In the genomic region with DNA sequence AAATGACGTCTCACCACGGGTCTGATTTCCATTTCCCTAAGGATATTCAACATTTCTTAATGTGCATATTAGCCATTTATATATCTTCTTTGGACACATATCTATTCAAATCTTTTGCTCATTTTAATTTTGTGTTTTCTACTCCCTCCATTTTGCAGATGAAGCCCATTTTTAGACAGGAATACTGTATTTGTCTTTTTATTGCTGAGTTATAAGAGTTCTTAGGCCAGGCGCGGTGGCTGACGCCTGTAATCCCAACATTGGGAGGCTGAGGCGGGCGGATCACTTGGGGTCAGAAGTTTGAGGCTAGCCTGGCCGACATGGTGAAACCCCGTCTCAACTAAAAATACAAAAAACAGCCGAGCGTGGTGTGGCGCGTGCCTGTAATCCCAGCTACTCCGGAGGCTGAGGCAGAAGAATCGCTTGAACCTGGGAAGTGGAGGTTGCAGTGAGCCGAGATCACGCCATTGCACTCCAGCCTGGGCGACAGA, we compare ENCODE assay signal across 8 cellular contexts. TPM values are rescaled to one million over a fixed set of nuclear protein-coding genes. Genes with fewer than 3 reads are reported as not detected.
DNase-seq lines count a peak whose midpoint lies in the region; ATAC-seq and TF ChIP-seq lines count a peak whose summit lies in the region.
"Not testable (repeated sequence)": the region's sequence is repeated elsewhere in the genome, so short reads cannot be mapped to it uniquely, and the experiment has no call there.

No MANE protein-coding gene starts in this region.

- CTCF ChIA-PET in BJ (lab: Yijun Ruan, JAX): not testable (repeated sequence)

- peak overlapping the region; percentile 88; the same call in 1 of the 2 replicates for H3K9ac ChIP-seq in KMS-11
- peak overlapping the region; percentile 100 for H3K9ac ChIP-seq in mucosa of stomach (ENCODE audit: low read length)

- 21 to 30% methylated on average over 18 of the region's 18 CpGs for WGBS in body of pancreas, 2 donors

- peak overlapping the region; percentile 99 for H3K4me3 ChIP-seq in BJ (ENCODE audit: low read depth, low read length)
- not testable (repeated sequence) for H3K4me3 ChIP-seq in KMS-11 (IDR thresholded peaks at IDR 0.05; ENCODE audit: insufficient read depth, low read depth, low read length)
- peak overlapping the region; percentile 98 for H3K4me3 ChIP-seq in WI38 (ENCODE audit: low read depth, low read length)
- peak overlapping the region in 1 of 2 donors; percentile 81 for H3K4me3 ChIP-seq in body of pancreas
- peak overlapping the region; percentile 33 for H3K4me3 ChIP-seq in mucosa of stomach (ENCODE audit: low read length)

- TF ChIP-seq POLR2A in body of pancreas (IDR thresholded peaks at IDR 0.05): not testable (repeated sequence)

- not testable (repeated sequence) for H3K9me3 ChIP-seq in body of pancreas; mucosa of stomach (ENCODE audit: control insufficient read depth, low read length)

- peak overlapping the region; percentile 76 for H2AFZ ChIP-seq in KMS-11 (ENCODE audit: low read depth)

- H3K36me3 ChIP-seq in BJ (ENCODE audit: control insufficient read depth, insufficient read depth, low read length); KMS-11 (ENCODE audit: insufficient read depth); body of pancreas (replicated peaks in 1 of 2; ENCODE audit: insufficient read depth in 1 of 2, low read depth in 2 of 2); mucosa of stomach (ENCODE audit: control insufficient read depth, insufficient read depth, low read length): not testable (repeated sequence)

- not testable (repeated sequence) for TF ChIP-seq CTCF in BJ (IDR thresholded peaks at IDR 0.05; ENCODE audit: insufficient read depth, low read depth, low read length); KMS-11 (conservative IDR thresholded peaks at IDR 0.05; ENCODE audit: low read depth, low read length); WI38 (IDR thresholded peaks at IDR 0.05; ENCODE audit: low read depth, low read length); body of pancreas (IDR thresholded peaks at IDR 0.05)

- peaks cover 31% of the 10 kb centered on the region for H3K4me1 ChIP-seq in KMS-11 (ENCODE audit: low read depth, poor library complexity, severe bottlenecking)
- H3K4me1 ChIP-seq in body of pancreas: peaks cover 37% of the 10 kb centered on the region
- H3K4me1 ChIP-seq in mucosa of stomach (ENCODE audit: control insufficient read depth, insufficient read depth, low read length): not testable (repeated sequence)

- peak overlapping the region; percentile 54 for H3K4me2 ChIP-seq in KMS-11

- intact Hi-C loops in body of pancreas (cut with DNase I); head of caudate nucleus (cut with DNase I): not testable (repeated sequence)

- 0 out of 2 replicates have a peak, but pooled peaks cover 11% of the 10 kb centered on the region for H4K20me1 ChIP-seq in KMS-11 (ENCODE audit: insufficient read depth)

- not testable (repeated sequence) for DNase-seq in BJ (ENCODE audit: low read depth)
- DNase-seq in body of pancreas (peak in 2 of 4 donors; percentile 25 to 29), head of caudate nucleus (peak in 32 of 42 donors; percentile 3 to 52 (median 23))
- DNase-seq in stimulated activated CD4-positive, alpha-beta T cell treated with anti-CD3 and anti-CD28 coated beads, Interleukin-4, amount 100 ng/mL, for 24 hours: peak; percentile 7

- H3K79me2 ChIP-seq in KMS-11 (ENCODE audit: insufficient read depth, low read depth): peaks cover 44% of the 10 kb centered on the region

- ATAC-seq in GM21526 (IDR thresholded peaks at IDR 0.05; ENCODE audit: low FRiP score, unreplicated experiment): peak; percentile 13
- not testable (repeated sequence) for ATAC-seq in body of pancreas

- H3K27me3 ChIP-seq in BJ (ENCODE audit: control insufficient read depth, insufficient read depth, low read length); KMS-11 (ENCODE audit: insufficient read depth, low read depth); body of pancreas; mucosa of stomach (ENCODE audit: control insufficient read depth, insufficient read depth, low read length): not testable (repeated sequence)

- H3K27ac ChIP-seq in KMS-11 (peak overlapping the region; percentile 40), body of pancreas (peak overlapping the region; percentile 30 to 100 (median 98))

- POLR2A ChIA-PET in BJ (lab: Charles Lee): interaction anchor here (0.5 to 0.6 kb wide), 2 partner anchors 41 to 116 kb away, joined by 4 read pairs; no protein-coding TSS in a partner anchor

RNA-seq across cellular contexts. Expression of a gene that starts 0.6 kb away (rescaled TPM):
- polyA plus RNA-seq in BJ (2011; rRNA removed): 206 and 286 TPM in 2 replicates
- 106 and 126 TPM in 2 replicates for polyA minus RNA-seq in BJ (2011; rRNA and poly(A)+ RNA removed)
- 10 to 100 TPM; 49.8 to 64.3 TPM for total RNA-seq in body of pancreas

RNA-seq across cellular contexts. Expression of a gene that starts 5.9 kb away (rescaled TPM):
- 34.8 and 41.4 TPM in 2 replicates for polyA plus RNA-seq in BJ (2011; rRNA removed)
- 13.6 and 20.9 TPM in 2 replicates for polyA minus RNA-seq in BJ (2011; rRNA and poly(A)+ RNA removed)
- 10 to 100 TPM; 17.1 to 24.6 TPM for total RNA-seq in body of pancreas

RNA-seq across cellular contexts. Expression of a gene that starts 35.8 kb away (rescaled TPM):
- polyA plus RNA-seq in BJ (2011; rRNA removed): 51.1 and 74.7 TPM in 2 replicates
- 75.4 and 90.5 TPM in 2 replicates for polyA minus RNA-seq in BJ (2011; rRNA and poly(A)+ RNA removed)
- total RNA-seq in body of pancreas: 100 to 1,000 TPM in 1 of 2 donors, 10 to 100 TPM in 1; 71.9 to 166 TPM

RNA-seq across cellular contexts. Expression of a gene that starts 40.6 kb away (rescaled TPM):
- polyA plus RNA-seq in BJ (2011; rRNA removed): 16.1 and 30.2 TPM in 2 replicates
- polyA minus RNA-seq in BJ (2011; rRNA and poly(A)+ RNA removed): 17.2 and 21.9 TPM in 2 replicates
- total RNA-seq in body of pancreas: 10 to 100 TPM; 35.5 to 39.6 TPM

RNA-seq across cellular contexts. Expression of a gene that starts 44.4 kb away (rescaled TPM):
- polyA plus RNA-seq in BJ (2011; rRNA removed): not detected in 2 replicates
- polyA minus RNA-seq in BJ (2011; rRNA and poly(A)+ RNA removed): not detected in 2 replicates
- not detected for total RNA-seq in body of pancreas
